ENCODE assay signal across 19 cellular contexts in genomic region chr2:120682654-120683053, GRCh38. TPM values are rescaled to one million over a fixed set of nuclear protein-coding genes. Genes with fewer than 3 reads are reported as not detected.
"Had no signal": no experiment of that assay in that cellular context is flagged by ENCODE, and none has a peak within 500 bp of the region (broad histone marks: within the 10 kb centered on the region; RNA-seq: fewer than 3 reads in every experiment).

No MANE protein-coding gene starts in this region.

- H3K27ac ChIP-seq: cardiac muscle cell, hepatocyte, lower lobe of right lung, parathyroid adenoma, upper lobe of right lung had no signal

- H3K27ac Mint-ChIP-seq: activated CD4-positive, alpha-beta T cell treated with anti-CD3 and anti-CD28 coated beads for 36 hours; activated naive CD4-positive, alpha-beta T cell treated with anti-CD3 and anti-CD28 coated beads, Interleukin-2, amount 50 U/mL, for 72 hours; activated T-helper 1 cell treated with anti-CD3 and anti-CD28 coated beads, Interleukin-12 subunit alpha, Interleukin-12 subunit beta, Interleukin-2, Interleukin-4 antibody, amounts not matched to agents 30 ng/mL and 10 ng/mL and 1 ng/mL, durations not matched to agents 14 hours and 24 hours and 36 hours; dendritic cell treated with granulocyte-macrophage colony-stimulating factor and Interleukin-4, amounts not matched to agents 40 ng/mL and 50 ng/mL, for 4 days; mesothelial cell of epicardium; natural killer cell treated with Interleukin-12 subunit alpha and Interleukin-12 subunit beta and Interleukin-15 and Interleukin-18, amount 100 ng/mL, for 72 hours; stimulated activated naive B cell treated with anti-CD40 and anti-IgM and Interleukin-4, amounts not matched to agents 10 μg/mL and 1 μg/mL and 100 μg/mL, for 72 hours had no signal

- H3K9me3 Mint-ChIP-seq: activated naive CD4-positive, alpha-beta T cell treated with anti-CD3 and anti-CD28 coated beads, Interleukin-2, amount 50 U/mL, for 72 hours; activated T-helper 1 cell treated with anti-CD3 and anti-CD28 coated beads, Interleukin-12 subunit alpha, Interleukin-12 subunit beta, Interleukin-2, Interleukin-4 antibody, amounts not matched to agents 30 ng/mL and 10 ng/mL and 1 ng/mL, durations not matched to agents 14 hours and 24 hours and 36 hours; dendritic cell treated with granulocyte-macrophage colony-stimulating factor and Interleukin-4, amounts not matched to agents 40 ng/mL and 50 ng/mL, for 4 days; mesothelial cell of epicardium; natural killer cell treated with Interleukin-12 subunit alpha and Interleukin-12 subunit beta and Interleukin-15 and Interleukin-18, amount 100 ng/mL, for 72 hours had no signal

- H3K9me3 ChIP-seq: lower lobe of right lung, upper lobe of right lung had no signal

- H3K36me3 Mint-ChIP-seq: activated naive CD4-positive, alpha-beta T cell treated with anti-CD3 and anti-CD28 coated beads, Interleukin-2, amount 50 U/mL, for 72 hours; mesothelial cell of epicardium; natural killer cell treated with Interleukin-12 subunit alpha and Interleukin-12 subunit beta and Interleukin-15 and Interleukin-18, amount 100 ng/mL, for 72 hours; stimulated activated naive B cell treated with anti-CD40 and anti-IgM and Interleukin-4, amounts not matched to agents 10 μg/mL and 1 μg/mL and 100 μg/mL, for 72 hours had no signal

- H3K4me1 ChIP-seq: parathyroid adenoma, upper lobe of right lung had no signal

- H2AFZ ChIP-seq: hepatocyte, parathyroid adenoma had no signal

- H3K36me3 ChIP-seq: cardiac muscle cell, lower lobe of right lung, upper lobe of right lung had no signal

- ATAC-seq: activated CD4-positive, alpha-beta T cell treated with anti-CD3 and anti-CD28 coated beads for 36 hours; activated naive CD4-positive, alpha-beta T cell treated with anti-CD3 and anti-CD28 coated beads, Interleukin-2, amount 50 U/mL, for 72 hours; esophagus mucosa; lower lobe of right lung; natural killer cell treated with Interleukin-12 subunit alpha and Interleukin-12 subunit beta and Interleukin-15 and Interleukin-18, amount 100 ng/mL, for 72 hours; stimulated activated naive B cell treated with anti-CD40 and anti-IgM and Interleukin-4, amounts not matched to agents 10 μg/mL and 1 μg/mL and 100 μg/mL, for 72 hours; upper lobe of right lung had no signal

- H3K79me2 ChIP-seq: hepatocyte, parathyroid adenoma had no signal

- DNase-seq: activated CD4-positive, alpha-beta T cell treated with anti-CD3 and anti-CD28 coated beads for 36 hours; activated CD4-positive, alpha-beta T cell treated with anti-CD3 and anti-CD28 coated beads, Interleukin-2, amount 50 U/mL, for 48 hours; activated gamma-delta T cell treated with Interleukin-2 at 50 U/mL for 16 hours; activated T-cell treated with anti-CD3 and anti-CD28 coated beads for 4 hours; effector CD8-positive, alpha-beta T cell; islet precursor cell; lower lobe of right lung; stimulated activated naive B cell treated with anti-CD40 and anti-IgM and Interleukin-4, amounts not matched to agents 10 μg/mL and 1 μg/mL and 100 μg/mL, for 72 hours; T-helper 2 cell had no signal

- H3K4me3 Mint-ChIP-seq: activated CD4-positive, alpha-beta T cell treated with anti-CD3 and anti-CD28 coated beads for 36 hours; activated T-helper 1 cell treated with anti-CD3 and anti-CD28 coated beads, Interleukin-12 subunit alpha, Interleukin-12 subunit beta, Interleukin-2, Interleukin-4 antibody, amounts not matched to agents 30 ng/mL and 10 ng/mL and 1 ng/mL, durations not matched to agents 14 hours and 24 hours and 36 hours; dendritic cell treated with granulocyte-macrophage colony-stimulating factor and Interleukin-4, amounts not matched to agents 40 ng/mL and 50 ng/mL, for 4 days; mesothelial cell of epicardium; natural killer cell treated with Interleukin-12 subunit alpha and Interleukin-12 subunit beta and Interleukin-15 and Interleukin-18, amount 100 ng/mL, for 72 hours; stimulated activated naive B cell treated with anti-CD40 and anti-IgM and Interleukin-4, amounts not matched to agents 10 μg/mL and 1 μg/mL and 100 μg/mL, for 72 hours had no signal

- H3K4me2 ChIP-seq: hepatocyte had no signal

- H3K9ac ChIP-seq: parathyroid adenoma had no signal

- H3K4me3 ChIP-seq: cardiac muscle cell, hepatocyte, lower lobe of right lung, upper lobe of right lung had no signal

RNA-seq across cellular contexts. Expression of gene GLI2, which starts 53.0 kb away (rescaled TPM):
- total RNA-seq: activated CD4-positive, alpha-beta T cell treated with anti-CD3 and anti-CD28 coated beads for 36 hours; activated naive CD4-positive, alpha-beta T cell treated with anti-CD3 and anti-CD28 coated beads, Interleukin-2, amount 50 U/mL, for 72 hours had no signal
